Comparison of ENCODE assay signal across 15 cellular contexts in the genomic region with DNA sequence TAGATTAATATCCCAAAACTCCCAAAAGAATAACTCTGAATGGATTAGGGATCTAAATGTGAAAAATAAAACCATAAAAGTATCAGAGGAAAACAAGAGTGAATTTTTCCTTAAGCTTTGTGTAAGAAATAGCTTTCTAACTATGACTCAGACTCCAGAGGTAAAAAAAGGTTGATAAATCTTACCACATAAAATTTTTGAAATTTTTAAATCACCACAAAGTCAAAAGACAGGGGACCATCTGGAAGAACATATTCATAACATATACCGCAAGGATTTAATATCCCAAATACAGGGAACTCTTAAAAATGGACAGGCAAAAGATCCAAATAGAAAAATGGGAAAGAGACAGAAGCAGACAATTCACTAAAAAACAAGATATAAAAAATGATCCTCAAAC.
DNase-seq lines count a peak whose midpoint lies in the region; ATAC-seq and TF ChIP-seq lines count a peak whose summit lies in the region.
"Had no signal": no experiment of that assay in that cellular context is flagged by ENCODE, and none has a peak within 500 bp of the region (broad histone marks: within the 10 kb centered on the region; RNA-seq: fewer than 3 reads in every experiment).

No MANE protein-coding gene starts in this region.

- TF ChIP-seq CTCF in A673 (conservative IDR thresholded peaks at IDR 0.05; ENCODE audit: low read depth, low read length): no peak

- CTCF ChIA-PET in A673 (lab: Charles Lee): no interaction called here

- no peak overlapping the region for H2AFZ ChIP-seq in GM23248

- intact Hi-C loops in A673 (cut with micrococcal nuclease; ENCODE audit: unreplicated experiment): no loop called here

- peak overlapping the region; percentile 64 for H3K4me2 ChIP-seq in GM23248 (ENCODE audit: unreplicated experiment)

- H3K4me1 ChIP-seq in GM23248 (ENCODE audit: insufficient read depth) (peaks cover 44% of the 10 kb centered on the region), A673 (ENCODE audit: insufficient read depth, low read length, poor library complexity, severe bottlenecking) (no peaks in the 10 kb centered on the region)
- H3K4me1 ChIP-seq: heart right ventricle, prostate gland had no signal

- 0 out of 2 replicates have a peak overlapping the region, but pooled peaks have one; percentile 4 for H3K9ac ChIP-seq in GM23248

- H3F3A ChIP-seq in GM23248 (ENCODE audit: insufficient read depth): peaks cover 40% of the 10 kb centered on the region

- peaks cover 20% of the 10 kb centered on the region for H3K79me2 ChIP-seq in GM23248 (ENCODE audit: insufficient read depth)

- BruUV-seq in A673 (replicated peaks; lab: Mats Ljungman, UMichigan): no TSS peak

- in situ Hi-C loops in GM23248 (cut with MboI): no loop called here

- peak; percentile 75 for DNase-seq in GM23248
- DNase-seq in fibroblast of peridontal ligament (ENCODE audit: extremely low read depth): peak; percentile 85
- DNase-seq in stromal cell of bone marrow (ENCODE audit: low read depth): peak; percentile 23
- no peak for DNase-seq in NCI-H748 (lab: John Stamatoyannopoulos, UW; ENCODE audit: unreplicated experiment)
- no peak for DNase-seq in DMS153 treated with DMSO at 0.1 percent for 48 hours (lab: John Stamatoyannopoulos, UW; ENCODE audit: unreplicated experiment)
- no peak for DNase-seq in A673 (ENCODE audit: low spot score)
- DNase-seq: caudate nucleus; CD8-positive, alpha-beta memory T cell; endodermal cell; heart right ventricle; left colon; WERI-Rb-1 had no signal

- peak; percentile 58 for ATAC-seq in SK-N-SH treated with all-trans-retinoic acid at 6 μM for 48 hours
- ATAC-seq: heart right ventricle, left colon had no signal

- WGBS in GM23248 (ENCODE audit: low coverage in 1 of 2, low lambda C conversion rate in 2 of 2, missing lambda C conversion rate in 2 of 2), 2 experiments: 21 to 24% methylated on average over 1 of the region's 1 CpG

- POLR2A ChIA-PET in A673 (lab: Charles Lee; ENCODE audit: low non-redundant PET): no interaction called here

- H3K27ac ChIP-seq in GM23248 (peak overlapping the region; percentile 63), A673 (ENCODE audit: low read depth, low read length, poor library complexity, severe bottlenecking) (no peak overlapping the region)
- H3K27ac ChIP-seq: heart right ventricle, prostate gland, thoracic aorta, WERI-Rb-1 had no signal

- H4K20me1 ChIP-seq in GM23248 (ENCODE audit: insufficient read depth): no peaks in the 10 kb centered on the region

- peak overlapping the region; percentile 54 for H3K4me3 ChIP-seq in GM23248
- H3K4me3 ChIP-seq in A673 (ENCODE audit: low read depth, low read length, poor library complexity, severe bottlenecking): no peak overlapping the region
- H3K4me3 ChIP-seq: heart right ventricle, prostate gland, thoracic aorta had no signal

- H3K9me2 ChIP-seq in GM23248 (ENCODE audit: insufficient read depth): no peaks in the 10 kb centered on the region

- H3K9me3 ChIP-seq in GM23248 (ENCODE audit: low read depth): no peaks in the 10 kb centered on the region
- H3K9me3 ChIP-seq in A673 (ENCODE audit: low read depth, low read length, poor library complexity, severe bottlenecking): no peaks in the 10 kb centered on the region
- H3K9me3 ChIP-seq: prostate gland, thoracic aorta had no signal

- H3K27me3 ChIP-seq in GM23248 (replicated peaks; ENCODE audit: insufficient read depth): no peaks in the 10 kb centered on the region
- peaks cover 3% of the 10 kb centered on the region for H3K27me3 ChIP-seq in A673 (replicated peaks; ENCODE audit: insufficient read depth, low read depth, low read length, poor library complexity)

- H3K36me3 ChIP-seq in GM23248 (ENCODE audit: low read depth) (peaks cover 13% of the 10 kb centered on the region), A673 (ENCODE audit: insufficient read depth, low read length, poor library complexity, severe bottlenecking) (no peaks in the 10 kb centered on the region)
- H3K36me3 ChIP-seq: heart right ventricle, prostate gland, thoracic aorta, WERI-Rb-1 had no signal

TF ChIP-seq in SK-N-SH treated with all-trans-retinoic acid at 6 μM for 48 hours, 23 proteins besides CTCF, POLR2A, EP300 and RAD21:
- TF ChIP-seq, protein P1, sequence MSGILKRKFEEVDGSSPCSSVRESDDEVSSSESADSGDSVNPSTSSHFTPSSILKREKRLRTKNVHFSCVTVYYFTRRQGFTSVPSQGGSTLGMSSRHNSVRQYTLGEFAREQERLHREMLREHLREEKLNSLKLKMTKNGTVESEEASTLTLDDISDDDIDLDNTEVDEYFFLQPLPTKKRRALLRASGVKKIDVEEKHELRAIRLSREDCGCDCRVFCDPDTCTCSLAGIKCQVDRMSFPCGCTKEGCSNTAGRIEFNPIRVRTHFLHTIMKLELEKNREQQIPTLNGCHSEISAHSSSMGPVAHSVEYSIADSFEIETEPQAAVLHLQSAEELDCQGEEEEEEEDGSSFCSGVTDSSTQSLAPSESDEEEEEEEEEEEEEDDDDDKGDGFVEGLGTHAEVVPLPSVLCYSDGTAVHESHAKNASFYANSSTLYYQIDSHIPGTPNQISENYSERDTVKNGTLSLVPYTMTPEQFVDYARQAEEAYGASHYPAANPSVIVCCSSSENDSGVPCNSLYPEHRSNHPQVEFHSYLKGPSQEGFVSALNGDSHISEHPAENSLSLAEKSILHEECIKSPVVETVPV (CRISPR knock-in tag; IDR thresholded peaks at IDR 0.05): no peak
- TF ChIP-seq, protein P2, sequence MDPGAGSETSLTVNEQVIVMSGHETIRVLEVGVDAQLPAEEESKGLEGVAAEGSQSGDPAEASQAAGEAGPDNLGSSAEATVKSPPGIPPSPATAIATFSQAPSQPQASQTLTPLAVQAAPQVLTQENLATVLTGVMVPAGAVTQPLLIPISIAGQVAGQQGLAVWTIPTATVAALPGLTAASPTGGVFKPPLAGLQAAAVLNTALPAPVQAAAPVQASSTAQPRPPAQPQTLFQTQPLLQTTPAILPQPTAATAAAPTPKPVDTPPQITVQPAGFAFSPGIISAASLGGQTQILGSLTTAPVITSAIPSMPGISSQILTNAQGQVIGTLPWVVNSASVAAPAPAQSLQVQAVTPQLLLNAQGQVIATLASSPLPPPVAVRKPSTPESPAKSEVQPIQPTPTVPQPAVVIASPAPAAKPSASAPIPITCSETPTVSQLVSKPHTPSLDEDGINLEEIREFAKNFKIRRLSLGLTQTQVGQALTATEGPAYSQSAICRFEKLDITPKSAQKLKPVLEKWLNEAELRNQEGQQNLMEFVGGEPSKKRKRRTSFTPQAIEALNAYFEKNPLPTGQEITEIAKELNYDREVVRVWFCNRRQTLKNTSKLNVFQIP (CRISPR knock-in tag; IDR thresholded peaks at IDR 0.05; ENCODE audit: borderline replicate concordance, low read depth): no peak
- peak; percentile 9; the same call in 1 of the 2 replicates for TF ChIP-seq TOX (CRISPR knock-in tag; IDR thresholded peaks at IDR 0.05; ENCODE audit: borderline replicate concordance)
TF ChIP-seq in SK-N-SH treated with all-trans-retinoic acid at 6 μM for 48 hours: peak in this region for 1.

Comparison
In these comparisons a context has a peak if more than half of its experiments do, and no peak if none do; other contexts are left out.
1. DNase-seq: peak in GM23248 (single experiment), fibroblast of peridontal ligament (single experiment) and stromal cell of bone marrow (single experiment); none in NCI-H748 (single experiment), DMS153 treated with DMSO at 0.1 percent for 48 hours (single experiment) and A673 (single experiment).